In genomic region chr17:42009170-42009569, GRCh38 we compare ENCODE assay signal across 11 cellular contexts. TPM values are rescaled to one million over a fixed set of nuclear protein-coding genes. Genes with fewer than 3 reads are reported as not detected.
A peak's percentile ranks its signal among the peaks of the same experiment; 100 is the strongest.
DNase-seq lines count a peak whose midpoint lies in the region; ATAC-seq and TF ChIP-seq lines count a peak whose summit lies in the region.
"Had no signal": no experiment of that assay in that cellular context is flagged by ENCODE, and none has a peak within 500 bp of the region (broad histone marks: within the 10 kb centered on the region; RNA-seq: fewer than 3 reads in every experiment).

No MANE protein-coding gene starts in this region.

- no peaks in the 10 kb centered on the region for H3K9me3 Mint-ChIP-seq in osteocyte (ENCODE audit: unreplicated experiment)

- no peak overlapping the region for H3K4me3 Mint-ChIP-seq in osteocyte (ENCODE audit: unreplicated experiment)
- H3K4me3 Mint-ChIP-seq: activated CD8-positive, alpha-beta memory T cell treated with anti-CD3 and anti-CD28 coated beads, Interleukin-2, amount 10 ng/mL, durations not matched to agents 7 days and 5 days had no signal

- no peak for ATAC-seq in GM19463 (IDR thresholded peaks at IDR 0.05; ENCODE audit: unreplicated experiment)
- no peak for ATAC-seq in HG03457 (IDR thresholded peaks at IDR 0.05; ENCODE audit: unreplicated experiment)
- ATAC-seq in GM18907 (IDR thresholded peaks at IDR 0.05; ENCODE audit: unreplicated experiment), result no peak
- ATAC-seq: activated CD8-positive, alpha-beta memory T cell treated with anti-CD3 and anti-CD28 coated beads, Interleukin-2, amount 10 ng/mL, durations not matched to agents 7 days and 5 days had no signal

- in situ Hi-C loops in SK-MEL-5 (cut with HindIII; ENCODE audit: low pct_unique_long_range_greater_than_20kb, low sequenced_read_pairs), result no loop called here

- DNase-seq in SK-MEL-5 (ENCODE audit: low read depth, low spot score) (peak; percentile 18), fibroblast of villous mesenchyme (ENCODE audit: low read depth) (no peak), osteocyte (ENCODE audit: extremely low spot score, unreplicated experiment) (no peak), NCI-H446 (lab: John Stamatoyannopoulos, UW) (no peak)
- DNase-seq: activated CD8-positive, alpha-beta memory T cell treated with anti-CD3 and anti-CD28 coated beads, Interleukin-2, amount 10 ng/mL, durations not matched to agents 7 days and 5 days; cerebellar nuclear complex; DMS79 treated with DMSO at 0.1 percent for 48 hours had no signal

- H3K36me3 Mint-ChIP-seq in osteocyte (ENCODE audit: unreplicated experiment), result peaks cover 3% of the 10 kb centered on the region

- H3K27me3 Mint-ChIP-seq in osteocyte (ENCODE audit: unreplicated experiment), result no peaks in the 10 kb centered on the region
- H3K27me3 Mint-ChIP-seq: activated CD8-positive, alpha-beta memory T cell treated with anti-CD3 and anti-CD28 coated beads, Interleukin-2, amount 10 ng/mL, durations not matched to agents 7 days and 5 days had no signal

- H3K27ac Mint-ChIP-seq in osteocyte (ENCODE audit: unreplicated experiment), result peak overlapping the region; percentile 2
- H3K27ac Mint-ChIP-seq: activated CD8-positive, alpha-beta memory T cell treated with anti-CD3 and anti-CD28 coated beads, Interleukin-2, amount 10 ng/mL, durations not matched to agents 7 days and 5 days had no signal

- peaks cover 50% of the 10 kb centered on the region for H3K4me1 Mint-ChIP-seq in osteocyte (ENCODE audit: unreplicated experiment)

- TF ChIP-seq CTCF in GM12873 (IDR thresholded peaks at IDR 0.05; ENCODE audit: insufficient read depth, low read depth, low read length, missing control alignments) (peak; percentile 30), fibroblast of villous mesenchyme (IDR thresholded peaks at IDR 0.05; ENCODE audit: insufficient read depth, low read depth, low read length) (peak; percentile 26), osteocyte (IDR thresholded peaks at IDR 0.05) (no peak)

- no peak overlapping the region for H3K4me3 ChIP-seq in fibroblast of villous mesenchyme (ENCODE audit: low read depth, low read length)

RNA-seq across cellular contexts. Expression of gene DNAJC7, which starts 8.1 kb away (rescaled TPM):
- total RNA-seq in SK-MEL-5 (2014; rRNA removed; shearing (Covaris generic)), result 81.1 and 85.9 TPM in 2 replicates
- polyA plus RNA-seq in SK-MEL-5 (2015; cell fraction: cytosol; rRNA removed), result 57.5 and 71.2 TPM in 2 replicates
- 67.8 and 86.5 TPM in 2 replicates for polyA plus RNA-seq in SK-MEL-5 (2015; cell fraction: nucleus; rRNA removed)
- 63.8 and 80.7 TPM in 2 replicates for total RNA-seq in fibroblast of villous mesenchyme
- total RNA-seq in osteocyte, result 73.9 and 92.8 TPM in 2 replicates

RNA-seq across cellular contexts. Expression of gene NKIRAS2, which starts 10.7 kb away (rescaled TPM):
- 25.8 and 32.6 TPM in 2 replicates for total RNA-seq in SK-MEL-5 (2014; rRNA removed; shearing (Covaris generic))
- 79.9 and 94.6 TPM in 2 replicates for polyA plus RNA-seq in SK-MEL-5 (2015; cell fraction: cytosol; rRNA removed)
- polyA plus RNA-seq in SK-MEL-5 (2015; cell fraction: nucleus; rRNA removed), result 39.8 and 41.1 TPM in 2 replicates
- total RNA-seq in fibroblast of villous mesenchyme (34.5 and 35.8 TPM in 2 replicates), osteocyte (48.9 and 51.3 TPM in 2 replicates)

RNA-seq across cellular contexts. Expression of gene C17orf113, which starts 41.2 kb away (rescaled TPM):
- total RNA-seq in SK-MEL-5 (2014; rRNA removed; shearing (Covaris generic)), result 0.40 and 0.85 TPM in 2 replicates
- 0.98 and 1.2 TPM in 2 replicates for polyA plus RNA-seq in SK-MEL-5 (2015; cell fraction: cytosol; rRNA removed)
- 1.5 and 2.1 TPM in 2 replicates for polyA plus RNA-seq in SK-MEL-5 (2015; cell fraction: nucleus; rRNA removed)
- total RNA-seq in fibroblast of villous mesenchyme (under 0.01 and 0.32 TPM in 2 replicates), osteocyte (1.3 and 1.6 TPM in 2 replicates)

RNA-seq across cellular contexts. Expression of gene CNP, which starts 42.6 kb away (rescaled TPM):
- total RNA-seq in SK-MEL-5 (2014; rRNA removed; shearing (Covaris generic)), result 103 and 104 TPM in 2 replicates
- polyA plus RNA-seq in SK-MEL-5 (2015; cell fraction: cytosol; rRNA removed), result 176 and 223 TPM in 2 replicates
- polyA plus RNA-seq in SK-MEL-5 (2015; cell fraction: nucleus; rRNA removed), result 106 and 126 TPM in 2 replicates
- total RNA-seq in fibroblast of villous mesenchyme (94.6 and 98.6 TPM in 2 replicates), osteocyte (108 and 119 TPM in 2 replicates)
